8 cellular contexts compared by ENCODE assay signal in genomic region chr10:104336829-104337526, GRCh38. TPM values are rescaled to one million over a fixed set of nuclear protein-coding genes. Genes with fewer than 3 reads are reported as not detected.
DNase-seq lines count a peak whose midpoint lies in the region; TF ChIP-seq lines count a peak whose summit lies in the region.

No MANE protein-coding gene starts in this region.

- H2AFZ ChIP-seq in trophoblast cell (ENCODE audit: insufficient read depth, low read length, poor library complexity), result no peak overlapping the region

- no peak overlapping the region for H2AK5ac ChIP-seq in trophoblast cell (ENCODE audit: low read length)

- WGBS in esophagus muscularis mucosa, result 3% methylated on average over 14 of the region's 14 CpGs
- no CpG with 5 or more reads among the region's 14 CpGs for WGBS in trophoblast cell (ENCODE audit: extremely low coverage, insufficient coverage, insufficient read length)

- DNase-seq in HAP-1 (ENCODE audit: low spot score in 2 of 2), result peak; percentile 46 to 51
- DNase-seq in RWPE1 (ENCODE audit: low spot score), result no peak
- DNase-seq in esophagus muscularis mucosa (ENCODE audit: extremely low spot score), result no peak
- peak in 1 of 2 donors; percentile 81 for DNase-seq in trophoblast cell
- no peak for DNase-seq in COLO829 (ENCODE audit: low spot score)
- no peak for DNase-seq in HuH-7 (ENCODE audit: low spot score)
- DNase-seq in HT-29 (ENCODE audit: low spot score), result no peak

- peak overlapping the region; percentile 81 for H3K4ac ChIP-seq in trophoblast cell (ENCODE audit: low read depth, low read length)

- H3K27me3 ChIP-seq in HAP-1 (ENCODE audit: low read depth), result no peaks in the 10 kb centered on the region; the same call in 1 of the 2 replicates
- H3K27me3 ChIP-seq in esophagus muscularis mucosa, result no peaks in the 10 kb centered on the region
- H3K27me3 ChIP-seq in trophoblast cell (ENCODE audit: insufficient read depth, low read length), result no peaks in the 10 kb centered on the region

- H3K4me3 ChIP-seq in GM08714 (ENCODE audit: low read length) (peak overlapping the region; percentile 76), HAP-1 (peak overlapping the region; percentile 76), esophagus muscularis mucosa (peak overlapping the region; percentile 77 to 98 (median 90)), trophoblast cell (ENCODE audit: low read depth, low read length) (peak overlapping the region; percentile 96)

- peak overlapping the region; percentile 57 for H3K9ac ChIP-seq in trophoblast cell (ENCODE audit: low read length)

- peak overlapping the region; percentile 37 for H4K8ac ChIP-seq in trophoblast cell (ENCODE audit: low read depth, low read length)

- intact Hi-C loops in esophagus muscularis mucosa (cut with DNase I), result no loop called here

- no peak overlapping the region for H3K23ac ChIP-seq in trophoblast cell (ENCODE audit: low read length)

- peaks cover 26% of the 10 kb centered on the region for H3K79me2 ChIP-seq in trophoblast cell (ENCODE audit: control insufficient read depth, insufficient read depth, low read length, poor library complexity)

- peak overlapping the region; percentile 61 for H3K4me2 ChIP-seq in trophoblast cell (ENCODE audit: low read length)

- no peak overlapping the region for H2BK12ac ChIP-seq in trophoblast cell (ENCODE audit: low read length)

- H4K12ac ChIP-seq in trophoblast cell (ENCODE audit: low read depth, low read length), result no peak overlapping the region

- no peak overlapping the region for H2BK5ac ChIP-seq in trophoblast cell (ENCODE audit: low read depth, low read length, poor library complexity)

- TF ChIP-seq POLR2A in esophagus muscularis mucosa (IDR thresholded peaks at IDR 0.05; ENCODE audit: low read depth), result no peak

- no peak for TF ChIP-seq EP300 in esophagus muscularis mucosa (IDR thresholded peaks at IDR 0.05)

- H3K4me1 ChIP-seq in HAP-1 (peaks cover 12% of the 10 kb centered on the region), esophagus muscularis mucosa (peaks cover 56 to 72% (median 67%) of the 10 kb centered on the region in 4 donors), trophoblast cell (ENCODE audit: control insufficient read depth in 1 of 2, insufficient read depth in 2 of 2, low read length in 2 of 2) (peaks cover 40 to 41% of the 10 kb centered on the region in 2 experiments)

- H4K91ac ChIP-seq in trophoblast cell (ENCODE audit: low read depth, low read length), result peak overlapping the region; percentile 97

- H3K27ac ChIP-seq in RWPE1 (peak overlapping the region; percentile 91), esophagus muscularis mucosa (replicated peaks in 1 of 4) (peak overlapping the region; percentile 97 to 100 (median 98)), trophoblast cell (ENCODE audit: low read depth, low read length) (no peak overlapping the region)

- H3K9me3 ChIP-seq in HAP-1, result no peaks in the 10 kb centered on the region
- no peaks in the 10 kb centered on the region for H3K9me3 ChIP-seq in esophagus muscularis mucosa
- H3K9me3 ChIP-seq in trophoblast cell (ENCODE audit: insufficient read depth, low read depth, low read length), result no peaks in the 10 kb centered on the region

- no peak overlapping the region for H3K18ac ChIP-seq in trophoblast cell (ENCODE audit: low read length)

- peak overlapping the region; percentile 15 for H2BK120ac ChIP-seq in trophoblast cell (ENCODE audit: insufficient read depth, low read length, poor library complexity)

- CTCF ChIA-PET in RWPE1 (lab: Yijun Ruan, JAX), result interaction anchor here (0.6 to 2.0 kb wide), 9 partner anchors 13 to 920 kb away, joined by 3 to 11 read pairs (median 4); no protein-coding TSS in a partner anchor

- TF ChIP-seq CTCF in RWPE1 (conservative IDR thresholded peaks at IDR 0.05; ENCODE audit: low read depth) (no peak), esophagus muscularis mucosa (IDR thresholded peaks at IDR 0.05) (no peak)

- in situ Hi-C loops in HAP-1 (cut with MboI; ENCODE audit: low sequenced_read_pairs), result no loop called here

- H3K36me3 ChIP-seq in HAP-1 (replicated peaks), result no peaks in the 10 kb centered on the region
- peaks cover 0 to 21% (median 3%) of the 10 kb centered on the region in 4 donors for H3K36me3 ChIP-seq in esophagus muscularis mucosa
- H3K36me3 ChIP-seq in trophoblast cell (ENCODE audit: control insufficient read depth in 1 of 2, insufficient read depth in 2 of 2, low read length in 2 of 2), result peaks cover 0 to 2% of the 10 kb centered on the region in 2 experiments

- POLR2A ChIA-PET in RWPE1 (lab: Yijun Ruan, JAX; ENCODE audit: low non-redundant PET), result no interaction called here

- H3K79me1 ChIP-seq in trophoblast cell (ENCODE audit: low read length), result peaks cover 14% of the 10 kb centered on the region

- no peak overlapping the region for H3K14ac ChIP-seq in trophoblast cell (ENCODE audit: low read length)

RNA-seq across cellular contexts. Expression of gene ITPRIP, which starts 1.3 kb away (rescaled TPM):
- total RNA-seq in esophagus muscularis mucosa, result 10 to 100 TPM; 18.7 to 56.0 (median 39.9) TPM
- polyA plus RNA-seq in trophoblast cell (2013), result 15.6 and 16.0 TPM in 2 replicates
- 1.9 and 2.4 TPM in 2 replicates for total RNA-seq in HT-29 (2014; rRNA removed; shearing (Covaris generic))

RNA-seq across cellular contexts. Expression of gene CFAP58, which starts 16.7 kb away (rescaled TPM):
- total RNA-seq in esophagus muscularis mucosa, result 1 to 10 TPM in 2 of 4 donors, under 1 TPM in 2; 0.71 to 1.6 (median 1.0) TPM
- polyA plus RNA-seq in trophoblast cell (2013), result 0.68 and 0.77 TPM in 2 replicates
- 0.03 TPM in 1 of 2 replicates, not detected in the other for total RNA-seq in HT-29 (2014; rRNA removed; shearing (Covaris generic))

Comparison
In these comparisons a context has a peak if more than half of its experiments do, and no peak if none do; other contexts are left out.
1. DNase-seq: peak in HAP-1 (2 of 2); none in RWPE1 (single experiment), esophagus muscularis mucosa (single experiment), COLO829 (single experiment), HuH-7 (single experiment) and HT-29 (single experiment).
2. Peak in every context shown above with its lines, with median percentiles within 50 percentile points of each other: H3K4me3 ChIP-seq.